12 cellular contexts compared by ENCODE assay signal in the genomic region with DNA sequence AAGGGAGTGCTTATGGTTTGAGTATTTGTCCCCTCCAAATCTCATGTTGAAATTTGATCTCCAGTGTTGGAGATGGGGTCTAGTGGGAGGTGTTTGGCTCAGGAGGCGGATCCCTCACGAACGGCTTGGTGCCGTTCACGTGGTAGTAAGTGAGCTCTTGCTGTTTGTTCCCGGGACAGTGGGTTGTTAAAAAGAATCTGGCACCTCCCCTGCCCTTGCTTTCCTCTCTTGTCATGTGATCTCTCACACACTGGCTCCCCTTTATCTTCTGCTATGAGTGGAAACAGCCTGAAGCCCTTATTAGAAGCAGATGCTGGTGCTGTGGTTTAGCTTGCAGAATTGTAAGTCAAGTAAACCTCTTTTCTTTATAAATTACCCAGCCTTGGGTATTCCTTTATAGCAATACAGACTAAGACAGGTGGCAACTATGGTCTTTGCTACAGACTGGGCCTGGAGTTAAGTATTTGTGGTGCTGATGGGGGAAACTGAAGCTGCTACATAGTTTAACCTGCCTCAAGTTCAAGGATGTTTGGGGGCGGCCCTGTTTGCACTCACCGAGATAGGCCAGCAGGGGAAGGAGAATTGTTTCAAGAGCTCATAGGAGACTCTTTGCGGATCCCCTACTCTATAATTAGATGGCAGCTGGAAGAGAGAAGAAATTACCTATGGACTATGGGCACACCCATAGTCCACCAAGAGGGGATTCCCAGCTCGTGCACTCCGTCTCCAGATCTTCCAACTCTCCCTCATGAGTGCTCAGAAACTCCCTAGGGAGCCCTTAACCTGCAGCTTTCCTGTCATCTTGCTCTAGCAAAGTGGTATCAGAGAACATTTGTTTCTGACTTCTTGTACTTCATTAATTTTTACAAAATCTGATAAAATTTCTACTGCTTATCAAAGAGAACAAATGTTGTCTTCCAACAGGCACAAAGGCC.
DNase-seq lines count a peak whose midpoint lies in the region; ATAC-seq and TF ChIP-seq lines count a peak whose summit lies in the region.
"Had no signal": no experiment of that assay in that cellular context is flagged by ENCODE, and none has a peak within 500 bp of the region (broad histone marks: within the 10 kb centered on the region; RNA-seq: fewer than 3 reads in every experiment).

No MANE protein-coding gene starts in this region.

- H3K9me3 Mint-ChIP-seq in natural killer cell = peaks cover 6 to 13% of the 10 kb centered on the region in 2 donors

- H3K4me1 Mint-ChIP-seq in natural killer cell = no peaks in the 10 kb centered on the region

- intact Hi-C loops in natural killer cell (cut with micrococcal nuclease) = no loop called here

- no peaks in the 10 kb centered on the region for H3K36me3 Mint-ChIP-seq in natural killer cell

- no peak for TF ChIP-seq CTCF in natural killer cell (IDR thresholded peaks at IDR 0.05)

- DNase-seq in NCI-H146 (lab: John Stamatoyannopoulos, UW) (peak; percentile 51), SK-N-MC (ENCODE audit: low read depth, low spot score) (peak; percentile 63), left kidney (ENCODE audit: low read depth, low spot score) (peak; percentile 26), GOT3 (lab: John Stamatoyannopoulos, UW) (no peak), HK-2 (ENCODE audit: unreplicated experiment) (no peak), natural killer cell (no peak), left lobe of liver (ENCODE audit: low spot score) (no peak)
- DNase-seq: lower lobe of right lung; pancreas; stimulated activated CD4-positive, alpha-beta T cell treated with anti-CD3 and anti-CD28 coated beads, Interleukin-2, amount 100 ng/mL, for 48 hours had no signal

- no peaks in the 10 kb centered on the region for H3K36me3 ChIP-seq in ES-I3 (ENCODE audit: insufficient read depth, low read length)
- no peaks in the 10 kb centered on the region for H3K36me3 ChIP-seq in SK-N-MC (ENCODE audit: insufficient read depth, low read length)
- H3K36me3 ChIP-seq: lower lobe of right lung, pancreas had no signal

- no peaks in the 10 kb centered on the region for H3K4me1 ChIP-seq in ES-I3 (ENCODE audit: insufficient read depth, low read length)
- H3K4me1 ChIP-seq: pancreas had no signal

- H3K9me3 ChIP-seq in ES-I3 (ENCODE audit: control insufficient read depth, insufficient read depth, low read length) = no peaks in the 10 kb centered on the region
- no peaks in the 10 kb centered on the region for H3K9me3 ChIP-seq in SK-N-MC (ENCODE audit: low read depth, low read length)
- H3K9me3 ChIP-seq: lower lobe of right lung, pancreas had no signal

- ATAC-seq in natural killer cell = no peak
- ATAC-seq in left lobe of liver = no peak
- ATAC-seq: pancreas had no signal

- no peaks in the 10 kb centered on the region for H3K27me3 Mint-ChIP-seq in natural killer cell (ENCODE audit: low read depth in 2 of 2)

- peak overlapping the region; percentile 38 for H3K4me3 ChIP-seq in SK-N-MC
- H3K4me3 ChIP-seq: lower lobe of right lung, pancreas had no signal

- no peak overlapping the region for H3K4me3 Mint-ChIP-seq in natural killer cell

- H3K9ac ChIP-seq in ES-I3 (ENCODE audit: low read depth, low read length) = peak overlapping the region; percentile 34; the same call in 1 of the 2 replicates
- H3K9ac ChIP-seq in SK-N-MC (ENCODE audit: insufficient read length) = no peak overlapping the region
- H3K9ac ChIP-seq: KMS-11 had no signal

- no peak overlapping the region for H3K27ac Mint-ChIP-seq in natural killer cell

- H3K27ac ChIP-seq in SK-N-MC = peak overlapping the region; percentile 81
- H3K27ac ChIP-seq: KMS-11, lower lobe of right lung, pancreas had no signal

Comparison
In these comparisons a context has a peak if more than half of its experiments do, and no peak if none do; other contexts are left out.
1. DNase-seq: peak in NCI-H146 (single experiment), SK-N-MC (single experiment) and left kidney (single experiment); none in GOT3 (single experiment), HK-2 (single experiment), natural killer cell (single experiment) and left lobe of liver (single experiment).